ENCODE assay signal across 1 cellular context in the genomic region with DNA sequence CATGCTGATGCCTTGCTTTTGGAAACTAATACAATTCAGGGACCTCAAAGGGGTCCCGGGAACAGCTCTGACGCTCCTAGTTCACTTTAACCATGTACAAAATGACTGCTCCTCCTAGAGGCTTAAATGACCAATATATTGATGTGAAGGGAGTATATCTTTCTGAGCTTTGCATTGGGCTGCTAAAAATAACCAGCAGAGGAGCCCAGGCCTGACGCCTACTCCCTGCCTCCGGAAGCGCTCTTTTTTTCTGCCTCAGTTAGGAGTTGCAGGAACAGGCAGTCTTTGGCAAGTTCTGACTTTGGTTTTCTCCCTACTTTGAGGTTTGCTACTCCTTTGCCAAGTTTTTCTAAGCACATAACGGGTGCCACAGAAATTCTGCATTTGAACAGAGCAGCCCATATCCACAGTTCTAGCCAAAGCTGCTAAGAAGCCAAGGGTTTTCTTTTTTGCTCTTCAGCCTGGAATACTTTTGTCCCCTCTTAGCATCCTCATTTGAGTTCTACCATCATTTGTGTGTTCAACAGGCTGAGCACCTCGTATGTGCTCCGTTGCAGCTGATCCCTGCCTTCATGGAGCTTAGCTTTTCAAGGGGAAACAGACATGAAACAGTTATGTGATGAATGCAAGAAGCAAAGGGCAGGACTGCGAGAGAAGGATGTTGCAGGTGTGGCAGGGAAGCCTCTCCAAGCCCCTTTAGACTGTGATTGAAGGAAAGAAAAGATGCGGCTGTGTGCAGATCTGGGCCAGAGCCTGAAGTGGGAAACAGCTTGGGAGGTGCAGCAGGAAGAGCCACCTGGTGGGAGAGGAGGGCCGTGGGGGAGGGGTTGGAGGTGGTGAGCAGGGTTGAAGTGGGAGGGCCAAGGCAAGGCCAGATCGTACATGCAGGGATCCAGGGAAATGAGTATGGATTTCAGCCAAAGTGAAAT.
TF ChIP-seq lines count a peak whose summit lies in the region.

No MANE protein-coding gene starts in this region.

TF ChIP-seq in K562, 482 proteins besides CTCF, POLR2A, EP300 and RAD21:
- TF ChIP-seq ZNF134 (CRISPR knock-in tag; conservative IDR thresholded peaks at IDR 0.05) (no peak), MEF2A (IDR thresholded peaks at IDR 0.05; ENCODE audit: control insufficient read depth, low read depth, low read length) (peak; percentile 63; the same call in 1 of the 2 replicates), EGR1 (conservative IDR thresholded peaks at IDR 0.05) (0 out of 2 replicates have a peak, but pooled peaks have one; percentile 17)
TF ChIP-seq in K562: peak in this region for 2.
